In the genomic region with DNA sequence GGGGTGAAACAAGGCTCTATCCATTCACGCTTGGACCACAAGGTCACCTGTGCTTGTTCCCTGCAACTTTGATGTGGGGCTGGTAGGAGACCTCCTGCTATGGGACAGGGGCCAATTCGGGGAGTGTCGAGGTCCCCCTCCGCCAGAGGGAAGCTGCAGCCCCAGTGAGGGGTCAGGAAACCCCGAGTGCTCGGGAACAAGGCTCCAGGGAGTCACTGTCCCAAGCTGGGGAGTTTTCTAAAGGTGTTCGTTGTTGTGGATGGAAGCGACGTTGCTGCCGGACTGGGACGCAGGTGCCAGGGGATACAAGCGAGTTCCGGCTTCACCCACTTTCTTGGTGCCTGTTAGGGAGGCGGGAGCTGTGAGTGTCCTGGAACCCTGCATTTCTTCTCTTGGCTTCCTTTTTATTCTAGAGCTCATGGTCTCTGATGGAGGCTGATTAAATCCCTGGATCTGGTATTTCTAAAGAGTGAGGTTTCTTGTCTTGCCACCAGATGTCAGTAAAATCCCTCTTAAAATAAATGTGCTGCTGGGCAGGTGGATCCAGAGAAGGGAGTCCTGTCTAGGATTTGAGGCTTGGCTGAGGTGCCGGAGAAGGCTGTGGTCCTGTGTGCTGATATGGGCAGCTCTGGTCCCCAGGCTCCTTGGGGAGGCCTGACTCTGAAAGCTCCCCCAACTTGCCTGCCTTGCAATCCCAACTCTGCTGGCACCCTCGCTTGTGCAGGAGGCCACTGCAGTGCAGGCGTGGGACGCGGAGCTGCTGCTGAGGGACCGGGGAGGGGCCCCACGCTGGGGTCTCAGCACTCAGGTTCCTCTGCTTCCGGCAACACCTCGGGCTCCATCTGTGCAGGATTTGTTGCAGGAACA, we compare ENCODE assay signal across 8 cellular contexts.
DNase-seq lines count a peak whose midpoint lies in the region; ATAC-seq, FAIRE-seq and TF ChIP-seq lines count a peak whose summit lies in the region.

No MANE protein-coding gene starts in this region.

- no peaks in the 10 kb centered on the region for H3K9me3 Mint-ChIP-seq in astrocyte (ENCODE audit: unreplicated experiment)

- no peaks in the 10 kb centered on the region for H3K79me2 ChIP-seq in astrocyte (ENCODE audit: insufficient read depth, low read length)

- H3K36me3 Mint-ChIP-seq in astrocyte (ENCODE audit: low read depth, unreplicated experiment) = no peaks in the 10 kb centered on the region

- no peak overlapping the region for H3K4me3 Mint-ChIP-seq in astrocyte (ENCODE audit: unreplicated experiment)

- H3K4me1 Mint-ChIP-seq in astrocyte (ENCODE audit: low read depth, unreplicated experiment) = no peaks in the 10 kb centered on the region

- no peaks in the 10 kb centered on the region for H3K4me1 ChIP-seq in astrocyte (ENCODE audit: insufficient read depth, low read length)

- DNase-seq in activated CD8-positive, alpha-beta memory T cell treated with anti-CD3 and anti-CD28 coated beads for 24 hours = peak; percentile 49
- DNase-seq in activated CD8-positive, alpha-beta memory T cell treated with anti-CD3 and anti-CD28 coated beads, Interleukin-2, amount 50 U/mL, for 4 hours = no peak
- DNase-seq in NCI-H2029 (lab: John Stamatoyannopoulos, UW) (peak; percentile 63), astrocyte (ENCODE audit: low read depth) (peak; percentile 6), hepatic stellate cell (ENCODE audit: low spot score) (peak; percentile 80), stromal cell of bone marrow (ENCODE audit: low read depth) (peak; percentile 17)

- H3K36me3 ChIP-seq in astrocyte (ENCODE audit: insufficient read depth, low read length) = no peaks in the 10 kb centered on the region

- H3K9ac ChIP-seq in astrocyte (ENCODE audit: low read length) = no peak overlapping the region

- no peak overlapping the region for H3K27ac ChIP-seq in astrocyte (ENCODE audit: low read depth, low read length)

- ATAC-seq in HG02678 (IDR thresholded peaks at IDR 0.05; ENCODE audit: unreplicated experiment) (no peak), GM19395 (IDR thresholded peaks at IDR 0.05; ENCODE audit: unreplicated experiment) (no peak)

- no peak for FAIRE-seq in astrocyte (lab: Jason Lieb, UNC)

- no peaks in the 10 kb centered on the region for H3K27me3 ChIP-seq in astrocyte (ENCODE audit: insufficient read depth, low read length)

- H3K4me3 ChIP-seq in astrocyte (ENCODE audit: insufficient read depth, low read depth, low read length) = no peak overlapping the region

- no peak overlapping the region for H2AFZ ChIP-seq in astrocyte (ENCODE audit: low read depth, low read length)

- H3K27me3 Mint-ChIP-seq in astrocyte (ENCODE audit: low read depth, unreplicated experiment) = peaks cover 55% of the 10 kb centered on the region

- no peak overlapping the region for H3K4me2 ChIP-seq in astrocyte (ENCODE audit: low read length)

- H3K9me3 ChIP-seq in astrocyte (ENCODE audit: insufficient read depth, low read depth, low read length) = no peaks in the 10 kb centered on the region

- no peaks in the 10 kb centered on the region for H4K20me1 ChIP-seq in astrocyte (ENCODE audit: insufficient read depth, low read length)

- no peak overlapping the region for H3K27ac Mint-ChIP-seq in astrocyte (ENCODE audit: unreplicated experiment)

- peak; percentile 47 for TF ChIP-seq CTCF in astrocyte (IDR thresholded peaks at IDR 0.05; ENCODE audit: insufficient read depth, low read depth, low read length)
